8 cellular contexts compared by ENCODE assay signal in the genomic region with DNA sequence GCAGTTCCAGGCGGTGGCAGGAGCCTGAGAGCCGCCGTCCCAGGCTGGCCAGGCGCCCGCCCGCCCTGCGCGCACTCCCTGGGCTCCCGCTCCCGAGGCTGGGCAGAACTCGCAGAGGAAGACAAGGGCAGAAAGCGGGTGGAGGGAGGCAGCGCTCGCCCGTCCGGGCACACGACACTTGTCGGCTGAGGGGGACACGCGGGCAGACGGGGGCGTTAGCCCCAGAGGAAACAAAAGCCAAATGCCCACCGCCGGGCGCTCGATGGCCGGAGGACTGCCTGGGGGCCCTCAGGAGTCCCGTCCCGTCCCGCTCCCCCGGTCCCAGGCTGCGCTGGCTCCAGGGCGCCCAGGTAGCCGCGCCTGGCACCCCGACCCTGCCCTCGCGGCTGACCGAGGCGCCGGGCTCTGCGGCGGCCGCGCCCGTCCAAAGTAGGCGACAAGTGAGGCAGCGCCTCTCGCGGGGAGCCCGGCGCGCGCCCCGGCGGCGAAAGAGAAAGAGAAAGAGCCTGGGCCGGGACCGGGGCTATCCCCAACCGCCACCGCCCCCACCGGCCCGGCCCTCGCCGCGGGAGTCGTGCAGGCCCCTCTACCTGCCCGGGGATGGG. TPM values are rescaled to one million over a fixed set of nuclear protein-coding genes. Genes with fewer than 3 reads are reported as not detected.
DNase-seq lines count a peak whose midpoint lies in the region; ATAC-seq and TF ChIP-seq lines count a peak whose summit lies in the region.

No MANE protein-coding gene starts in this region.

- peak; percentile 35 to 51 for ATAC-seq in CD4-positive, CD25-positive, alpha-beta regulatory T cell (ENCODE audit: low read depth in 2 of 2)
- peak; percentile 90 for ATAC-seq in GM19397 (IDR thresholded peaks at IDR 0.05; ENCODE audit: unreplicated experiment)
- peak; percentile 89 for ATAC-seq in HG03439 (IDR thresholded peaks at IDR 0.05; ENCODE audit: unreplicated experiment)
- ATAC-seq in activated T-cell treated with anti-CD3 and anti-CD28 coated beads, Interleukin-2, amount 50 U/mL, for 4 hours: peak; percentile 72 to 75

- peaks cover 5% of the 10 kb centered on the region for H3F3A ChIP-seq in neural progenitor cell (ENCODE audit: low read depth)

- H3K4me3 ChIP-seq in CD4-positive, CD25-positive, alpha-beta regulatory T cell (ENCODE audit: low read depth, low read length): no peak overlapping the region
- H3K4me3 ChIP-seq in neural progenitor cell: peak overlapping the region; percentile 78

- H3K27ac ChIP-seq in CD4-positive, CD25-positive, alpha-beta regulatory T cell (ENCODE audit: insufficient read depth, low read length, poor library complexity, severe bottlenecking): no peak overlapping the region
- H3K27ac ChIP-seq in neural progenitor cell: no peak overlapping the region

- no peaks in the 10 kb centered on the region for H3K36me3 Mint-ChIP-seq in CD4-positive, CD25-positive, alpha-beta regulatory T cell
- no peaks in the 10 kb centered on the region for H3K36me3 Mint-ChIP-seq in activated T-cell treated with anti-CD3 and anti-CD28 coated beads, Interleukin-2, amount 50 U/mL, for 4 hours (ENCODE audit: insufficient read depth)
- H3K36me3 Mint-ChIP-seq in neural progenitor cell: no peaks in the 10 kb centered on the region

- H3K4me2 ChIP-seq in neural progenitor cell: peak overlapping the region; percentile 95

- DNase-seq in CD4-positive, CD25-positive, alpha-beta regulatory T cell: peak in 1 of 3 donors; percentile 22
- DNase-seq in activated T-cell treated with anti-CD3 and anti-CD28 coated beads, Interleukin-2, amount 50 U/mL, for 4 hours: no peak
- DNase-seq in globus pallidus (ENCODE audit: low spot score): peak; percentile 70
- peak; percentile 67 for DNase-seq in neural progenitor cell (ENCODE audit: low spot score)
- DNase-seq in ureter (ENCODE audit: low spot score): peak; percentile 71
- DNase-seq in SHP77 (lab: John Stamatoyannopoulos, UW): no peak

- no peaks in the 10 kb centered on the region for H4K20me1 ChIP-seq in neural progenitor cell (ENCODE audit: low read depth)

- peaks cover 35% of the 10 kb centered on the region for H3K27me3 Mint-ChIP-seq in CD4-positive, CD25-positive, alpha-beta regulatory T cell
- H3K27me3 Mint-ChIP-seq in activated T-cell treated with anti-CD3 and anti-CD28 coated beads, Interleukin-2, amount 50 U/mL, for 4 hours (ENCODE audit: low read depth): peaks cover 28% of the 10 kb centered on the region
- H3K27me3 Mint-ChIP-seq in neural progenitor cell (ENCODE audit: insufficient read depth, low read depth): peaks cover 29% of the 10 kb centered on the region

- peaks cover 14% of the 10 kb centered on the region for H3K27me3 ChIP-seq in CD4-positive, CD25-positive, alpha-beta regulatory T cell (ENCODE audit: control insufficient read depth, insufficient read depth, low read length)
- peaks cover 64% of the 10 kb centered on the region for H3K27me3 ChIP-seq in neural progenitor cell

- H3K27ac Mint-ChIP-seq in CD4-positive, CD25-positive, alpha-beta regulatory T cell: no peak overlapping the region
- no peak overlapping the region for H3K27ac Mint-ChIP-seq in neural progenitor cell

- peaks cover 0 to 6% (median 6%) of the 10 kb centered on the region in 4 donors for H3K4me1 Mint-ChIP-seq in CD4-positive, CD25-positive, alpha-beta regulatory T cell
- H3K4me1 Mint-ChIP-seq in activated T-cell treated with anti-CD3 and anti-CD28 coated beads, Interleukin-2, amount 50 U/mL, for 4 hours (ENCODE audit: low read depth): peaks cover 9% of the 10 kb centered on the region
- H3K4me1 Mint-ChIP-seq in neural progenitor cell: peaks cover 4% of the 10 kb centered on the region

- no peak overlapping the region for H3K4me3 Mint-ChIP-seq in CD4-positive, CD25-positive, alpha-beta regulatory T cell
- peak overlapping the region; percentile 37 for H3K4me3 Mint-ChIP-seq in activated T-cell treated with anti-CD3 and anti-CD28 coated beads, Interleukin-2, amount 50 U/mL, for 4 hours
- peak overlapping the region; percentile 81 for H3K4me3 Mint-ChIP-seq in neural progenitor cell

- H3K4me1 ChIP-seq in CD4-positive, CD25-positive, alpha-beta regulatory T cell (ENCODE audit: control insufficient read depth, insufficient read depth, low read length, poor library complexity, severe bottlenecking): peaks cover 5% of the 10 kb centered on the region
- H3K4me1 ChIP-seq in neural progenitor cell: no peaks in the 10 kb centered on the region

- H3K9ac ChIP-seq in neural progenitor cell: no peak overlapping the region

- H3K36me3 ChIP-seq in CD4-positive, CD25-positive, alpha-beta regulatory T cell (ENCODE audit: control insufficient read depth, insufficient read depth, low read length): no peaks in the 10 kb centered on the region
- no peaks in the 10 kb centered on the region for H3K36me3 ChIP-seq in neural progenitor cell

- H3K9me3 ChIP-seq in CD4-positive, CD25-positive, alpha-beta regulatory T cell (ENCODE audit: control insufficient read depth in 2 of 2, low read length in 2 of 2): no peaks in the 10 kb centered on the region
- no peaks in the 10 kb centered on the region for H3K9me3 ChIP-seq in neural progenitor cell (ENCODE audit: low read depth)

- H2AFZ ChIP-seq in neural progenitor cell (replicated peaks): peak overlapping the region; percentile 91

- TF ChIP-seq CTCF in neural progenitor cell (IDR thresholded peaks at IDR 0.05): peak; percentile 30

- no peaks in the 10 kb centered on the region for H3K79me2 ChIP-seq in neural progenitor cell (ENCODE audit: low read depth)

- peaks cover 0 to 8% (median 5%) of the 10 kb centered on the region in 7 donors for H3K9me3 Mint-ChIP-seq in CD4-positive, CD25-positive, alpha-beta regulatory T cell
- no peaks in the 10 kb centered on the region for H3K9me3 Mint-ChIP-seq in activated T-cell treated with anti-CD3 and anti-CD28 coated beads, Interleukin-2, amount 50 U/mL, for 4 hours
- H3K9me3 Mint-ChIP-seq in neural progenitor cell: peaks cover 2% of the 10 kb centered on the region

RNA-seq across cellular contexts. Expression of a gene that starts 0.5 kb away (rescaled TPM):
- 2.1 TPM for total RNA-seq in CD4-positive, CD25-positive, alpha-beta regulatory T cell
- not detected for polyA plus RNA-seq in CD4-positive, CD25-positive, alpha-beta regulatory T cell
- total RNA-seq in activated T-cell treated with anti-CD3 and anti-CD28 coated beads, Interleukin-2, amount 50 U/mL, for 4 hours: under 1 TPM; 0.40 to 0.49 (median 0.42) TPM
- 0.31 and 0.34 TPM in 2 replicates for total RNA-seq in neural progenitor cell (ENCODE audit: low replicate concordance)
- total RNA-seq in ureter: 8.5 TPM

Comparison
In these comparisons a context has a peak if more than half of its experiments do, and no peak if none do; other contexts are left out.
1. DNase-seq: peak in globus pallidus (single experiment), neural progenitor cell (single experiment) and ureter (single experiment); none in activated T-cell treated with anti-CD3 and anti-CD28 coated beads, Interleukin-2, amount 50 U/mL, for 4 hours (single experiment) and SHP77 (0 of 2).
2. H3K4me3 Mint-ChIP-seq: peak in activated T-cell treated with anti-CD3 and anti-CD28 coated beads, Interleukin-2, amount 50 U/mL, for 4 hours (single experiment) and neural progenitor cell (single experiment); none in CD4-positive, CD25-positive, alpha-beta regulatory T cell (0 of 4).
3. Peak in every context shown above with its lines, with median percentiles within 50 percentile points of each other: ATAC-seq.